ENCODE assay signal across 28 cellular contexts in genomic region chr6:145267076-145267867, GRCh38.
A peak's percentile ranks its signal among the peaks of the same experiment; 100 is the strongest.
DNase-seq lines count a peak whose midpoint lies in the region; ATAC-seq and TF ChIP-seq lines count a peak whose summit lies in the region.
"Had no signal": no experiment of that assay in that cellular context is flagged by ENCODE, and none has a peak within 500 bp of the region (broad histone marks: within the 10 kb centered on the region; RNA-seq: fewer than 3 reads in every experiment).

No MANE protein-coding gene starts in this region.

- DNase-seq in NCI-H1092 treated with DMSO at 0.1 percent for 48 hours (lab: John Stamatoyannopoulos, UW) (peak; percentile 22), NCI-H1092 (lab: John Stamatoyannopoulos, UW) (no peak), NCI-H748 treated with DMSO at 0.1 percent for 48 hours (lab: John Stamatoyannopoulos, UW) (peak; percentile 38), left lobe of liver (ENCODE audit: low spot score) (peak; percentile 86), SJCRH30 (no peak)
- DNase-seq in CD4-positive, alpha-beta T cell = no peak
- no peak for DNase-seq in activated CD8-positive, alpha-beta memory T cell treated with anti-CD3 and anti-CD28 coated beads, Interleukin-2, amount 10 ng/mL, durations not matched to agents 7 days and 5 days
- DNase-seq: 8988T; activated CD4-positive, alpha-beta T cell treated with anti-CD3 and anti-CD28 coated beads, Interleukin-2, amount 50 U/mL, for 4 hours; activated naive CD4-positive, alpha-beta T cell; amniotic stem cell; Calu3; foreskin keratinocyte; H7; islet precursor cell; naive thymus-derived CD4-positive, alpha-beta T cell; NCI-H1048; NCI-H82; ovary; stimulated activated naive CD8-positive, alpha-beta T cell treated with anti-CD3 and anti-CD28 coated beads, Interleukin-15, Interleukin-2, amounts not matched to agents 100 U/mL and 50 U/mL, for 24 hours; T-helper 17 cell; WERI-Rb-1 had no signal

- no peaks in the 10 kb centered on the region for H3K27me3 ChIP-seq in subcutaneous abdominal adipose tissue (ENCODE audit: control insufficient read depth in 5 of 5, insufficient read depth in 4 of 5, low read length in 5 of 5)
- no peaks in the 10 kb centered on the region for H3K27me3 ChIP-seq in SJCRH30
- no peaks in the 10 kb centered on the region for H3K27me3 ChIP-seq in CD4-positive, alpha-beta T cell (ENCODE audit: control insufficient read depth, insufficient read depth, low read length)
- H3K27me3 ChIP-seq: ovary, SJSA1 had no signal

- H3K36me3 ChIP-seq in subcutaneous abdominal adipose tissue (ENCODE audit: control insufficient read depth in 5 of 5, insufficient read depth in 5 of 5, low read length in 5 of 5) = no peaks in the 10 kb centered on the region
- H3K36me3 ChIP-seq in SJCRH30 = no peaks in the 10 kb centered on the region
- H3K36me3 ChIP-seq: ovary, SJSA1, WERI-Rb-1 had no signal

- no peak overlapping the region for H3K4me3 Mint-ChIP-seq in CD4-positive, alpha-beta T cell
- H3K4me3 Mint-ChIP-seq in activated CD8-positive, alpha-beta memory T cell treated with anti-CD3 and anti-CD28 coated beads, Interleukin-2, amount 10 ng/mL, durations not matched to agents 7 days and 5 days = no peak overlapping the region
- H3K4me3 Mint-ChIP-seq: B cell; dendritic cell treated with granulocyte-macrophage colony-stimulating factor and Interleukin-4, amounts not matched to agents 40 ng/mL and 50 ng/mL, for 4 days; memory B cell; naive thymus-derived CD4-positive, alpha-beta T cell; T-helper 17 cell; type B pancreatic cell had no signal

- H3K4me1 ChIP-seq in subcutaneous abdominal adipose tissue (ENCODE audit: control insufficient read depth in 5 of 5, insufficient read depth in 5 of 5, low read length in 5 of 5) (peaks cover 0 to 37% (median 18%) of the 10 kb centered on the region in 5 donors), SJCRH30 (no peaks in the 10 kb centered on the region)
- H3K4me1 ChIP-seq: foreskin keratinocyte, SJSA1 had no signal

- H3K9me3 ChIP-seq in subcutaneous abdominal adipose tissue (ENCODE audit: control insufficient read depth in 5 of 5, low read length in 5 of 5) (no peaks in the 10 kb centered on the region), SJCRH30 (replicated peaks) (no peaks in the 10 kb centered on the region)
- H3K9me3 ChIP-seq in CD4-positive, alpha-beta T cell (ENCODE audit: control insufficient read depth, low read length) = no peaks in the 10 kb centered on the region
- H3K9me3 ChIP-seq: ovary, SJSA1 had no signal

- H3K4me1 Mint-ChIP-seq in CD4-positive, alpha-beta T cell (ENCODE audit: low read depth) = no peaks in the 10 kb centered on the region
- no peaks in the 10 kb centered on the region for H3K4me1 Mint-ChIP-seq in activated CD8-positive, alpha-beta memory T cell treated with anti-CD3 and anti-CD28 coated beads, Interleukin-2, amount 10 ng/mL, durations not matched to agents 7 days and 5 days
- H3K4me1 Mint-ChIP-seq: B cell; memory B cell; naive thymus-derived CD4-positive, alpha-beta T cell; T-helper 17 cell had no signal

- POLR2A ChIA-PET in CD4-positive, alpha-beta T cell (lab: Charles Lee) = no interaction called here

- H3K9ac ChIP-seq in subcutaneous abdominal adipose tissue (ENCODE audit: low read length in 5 of 5) = peak overlapping the region in 1 of 5 donors; percentile 37

- no peaks in the 10 kb centered on the region for H3K9me3 Mint-ChIP-seq in CD4-positive, alpha-beta T cell
- no peaks in the 10 kb centered on the region for H3K9me3 Mint-ChIP-seq in activated CD8-positive, alpha-beta memory T cell treated with anti-CD3 and anti-CD28 coated beads, Interleukin-2, amount 10 ng/mL, durations not matched to agents 7 days and 5 days (ENCODE audit: low read depth)
- H3K9me3 Mint-ChIP-seq: dendritic cell treated with granulocyte-macrophage colony-stimulating factor and Interleukin-4, amounts not matched to agents 40 ng/mL and 50 ng/mL, for 4 days; memory B cell; naive thymus-derived CD4-positive, alpha-beta T cell; type B pancreatic cell had no signal

- intact Hi-C loops in CD4-positive, alpha-beta T cell (cut with DNase I, micrococcal nuclease) = no loop called here

- H3K27ac ChIP-seq in subcutaneous abdominal adipose tissue (ENCODE audit: low read depth, low read length) (peak overlapping the region; percentile 47), SJCRH30 (no peak overlapping the region)
- no peak overlapping the region for H3K27ac ChIP-seq in CD4-positive, alpha-beta T cell (ENCODE audit: low read depth, low read length)
- H3K27ac ChIP-seq: foreskin keratinocyte, ovary, SJSA1, WERI-Rb-1 had no signal

- CTCF ChIA-PET in CD4-positive, alpha-beta T cell (lab: Charles Lee) = no interaction called here
- CTCF ChIA-PET in activated CD8-positive, alpha-beta memory T cell treated with anti-CD3 and anti-CD28 coated beads, Interleukin-2, amount 10 ng/mL, durations not matched to agents 7 days and 5 days (lab: Charles Lee) = no interaction called here

- no peak overlapping the region for H3K27ac Mint-ChIP-seq in CD4-positive, alpha-beta T cell
- no peak overlapping the region for H3K27ac Mint-ChIP-seq in activated CD8-positive, alpha-beta memory T cell treated with anti-CD3 and anti-CD28 coated beads, Interleukin-2, amount 10 ng/mL, durations not matched to agents 7 days and 5 days
- H3K27ac Mint-ChIP-seq: B cell; dendritic cell treated with granulocyte-macrophage colony-stimulating factor and Interleukin-4, amounts not matched to agents 40 ng/mL and 50 ng/mL, for 4 days; memory B cell; naive thymus-derived CD4-positive, alpha-beta T cell; T-helper 17 cell; type B pancreatic cell had no signal

- no peak for TF ChIP-seq CTCF in CD4-positive, alpha-beta T cell (IDR thresholded peaks at IDR 0.05)

- no peaks in the 10 kb centered on the region for H3K36me3 Mint-ChIP-seq in CD4-positive, alpha-beta T cell (ENCODE audit: low read depth)
- no peaks in the 10 kb centered on the region for H3K36me3 Mint-ChIP-seq in activated CD8-positive, alpha-beta memory T cell treated with anti-CD3 and anti-CD28 coated beads, Interleukin-2, amount 10 ng/mL, durations not matched to agents 7 days and 5 days
- H3K36me3 Mint-ChIP-seq: memory B cell; naive thymus-derived CD4-positive, alpha-beta T cell; type B pancreatic cell had no signal

- H3K4me3 ChIP-seq in subcutaneous abdominal adipose tissue (ENCODE audit: low read depth in 1 of 5, low read length in 5 of 5) (peak overlapping the region in 1 of 5 donors; percentile 9), SJCRH30 (no peak overlapping the region)
- H3K4me3 ChIP-seq: ovary, SJSA1 had no signal

- ATAC-seq in left lobe of liver = peak; percentile 97
- ATAC-seq in CD4-positive, alpha-beta T cell (ENCODE audit: poor library complexity) = no peak
- no peak for ATAC-seq in activated CD8-positive, alpha-beta memory T cell treated with anti-CD3 and anti-CD28 coated beads, Interleukin-2, amount 10 ng/mL, durations not matched to agents 7 days and 5 days
- ATAC-seq: foreskin keratinocyte; naive thymus-derived CD4-positive, alpha-beta T cell; stimulated activated naive CD8-positive, alpha-beta T cell treated with anti-CD3 and anti-CD28 coated beads, Interleukin-15, Interleukin-2, amounts not matched to agents 100 U/mL and 50 U/mL, for 24 hours; T-helper 17 cell had no signal

- H3K27me3 Mint-ChIP-seq in CD4-positive, alpha-beta T cell = no peaks in the 10 kb centered on the region
- peaks cover 4% of the 10 kb centered on the region for H3K27me3 Mint-ChIP-seq in activated CD8-positive, alpha-beta memory T cell treated with anti-CD3 and anti-CD28 coated beads, Interleukin-2, amount 10 ng/mL, durations not matched to agents 7 days and 5 days
- H3K27me3 Mint-ChIP-seq: dendritic cell treated with granulocyte-macrophage colony-stimulating factor and Interleukin-4, amounts not matched to agents 40 ng/mL and 50 ng/mL, for 4 days had no signal

Comparison
In these comparisons a context has a peak if more than half of its experiments do, and no peak if none do; other contexts are left out.
1. DNase-seq: peak in NCI-H1092 treated with DMSO at 0.1 percent for 48 hours (single experiment), NCI-H748 treated with DMSO at 0.1 percent for 48 hours (single experiment) and left lobe of liver (single experiment); none in NCI-H1092 (single experiment), SJCRH30 (0 of 2), CD4-positive, alpha-beta T cell (0 of 10) and activated CD8-positive, alpha-beta memory T cell treated with anti-CD3 and anti-CD28 coated beads, Interleukin-2, amount 10 ng/mL, durations not matched to agents 7 days and 5 days (single experiment).